Comparison of ENCODE assay signal across 1 cellular context in genomic region chr16:88639231-88640038, GRCh38.
TF ChIP-seq lines count a peak whose summit lies in the region.

No MANE protein-coding gene starts in this region.

TF ChIP-seq in Ishikawa, 13 proteins besides CTCF, POLR2A, EP300 and RAD21 (continued from another document):
- TF ChIP-seq USF1 (IDR thresholded peaks at IDR 0.05), result 0 out of 2 replicates have a peak, but pooled peaks have one; percentile 22
TF ChIP-seq in Ishikawa: peak in this region for 1.
